1 cellular context compared by ENCODE assay signal in genomic region chr1:43531453-43531905, GRCh38.
TF ChIP-seq lines count a peak whose summit lies in the region.

No MANE protein-coding gene starts in this region.

TF ChIP-seq in endothelial cell of umbilical vein, 7 proteins besides CTCF, POLR2A, EP300 and RAD21 (continued from another document):
- TF ChIP-seq JUN (IDR thresholded peaks at IDR 0.05; ENCODE audit: borderline replicate concordance, insufficient read depth, insufficient read length, low read depth) (no peak), MYC (IDR thresholded peaks at IDR 0.05; ENCODE audit: low read depth, low read length) (no peak), GATA2 (IDR thresholded peaks at IDR 0.05; ENCODE audit: insufficient read depth, insufficient read length, low read depth, low read length) (no peak), MAX (IDR thresholded peaks at IDR 0.05; ENCODE audit: insufficient read depth, insufficient read length) (peak; percentile 9)
